8 cellular contexts compared by ENCODE assay signal in genomic region chr3:32438596-32439344, GRCh38. TPM values are rescaled to one million over a fixed set of nuclear protein-coding genes. Genes with fewer than 3 reads are reported as not detected.
DNase-seq lines count a peak whose midpoint lies in the region; ATAC-seq and TF ChIP-seq lines count a peak whose summit lies in the region.

No MANE protein-coding gene starts in this region.

- peaks cover 89% of the 10 kb centered on the region for H3K4me1 Mint-ChIP-seq in activated T-cell treated with anti-CD3 and anti-CD28 coated beads, Interleukin-2, amount 50 U/mL, for 24 hours (ENCODE audit: low read depth)
- H3K4me1 Mint-ChIP-seq in neural crest cell = peaks cover 11% of the 10 kb centered on the region

- no peak overlapping the region for H3K4me3 ChIP-seq in WERI-Rb-1 (ENCODE audit: low read depth, low read length)

- peak overlapping the region; percentile 46 for H3K4me3 Mint-ChIP-seq in activated T-cell treated with anti-CD3 and anti-CD28 coated beads, Interleukin-2, amount 50 U/mL, for 24 hours
- no peak overlapping the region for H3K4me3 Mint-ChIP-seq in neural crest cell

- H3K36me3 ChIP-seq in WERI-Rb-1 = no peaks in the 10 kb centered on the region

- peak overlapping the region; percentile 92 for H3K27ac Mint-ChIP-seq in activated T-cell treated with anti-CD3 and anti-CD28 coated beads, Interleukin-2, amount 50 U/mL, for 24 hours
- H3K27ac Mint-ChIP-seq in neural crest cell (ENCODE audit: unreplicated experiment) = peak overlapping the region; percentile 4

- no peaks in the 10 kb centered on the region for H3K27me3 Mint-ChIP-seq in activated T-cell treated with anti-CD3 and anti-CD28 coated beads, Interleukin-2, amount 50 U/mL, for 24 hours
- no peaks in the 10 kb centered on the region for H3K27me3 Mint-ChIP-seq in neural crest cell (ENCODE audit: low read depth)

- ATAC-seq in HG02763 (IDR thresholded peaks at IDR 0.05; ENCODE audit: unreplicated experiment) = peak; percentile 89

- H3K27me3 ChIP-seq in WERI-Rb-1 (ENCODE audit: insufficient read depth, low read depth, severe bottlenecking) = no peaks in the 10 kb centered on the region

- TF ChIP-seq CTCF in VCaP (conservative IDR thresholded peaks at IDR 0.05) (no peak), neural crest cell (conservative IDR thresholded peaks at IDR 0.05) (no peak), WERI-Rb-1 (IDR thresholded peaks at IDR 0.05; ENCODE audit: low read depth, low read length) (no peak)

- H3K36me3 Mint-ChIP-seq in activated T-cell treated with anti-CD3 and anti-CD28 coated beads, Interleukin-2, amount 50 U/mL, for 24 hours (ENCODE audit: low read depth) = peaks cover 25% of the 10 kb centered on the region
- peaks cover 11% of the 10 kb centered on the region for H3K36me3 Mint-ChIP-seq in neural crest cell (ENCODE audit: low read depth)

- H3K9me3 Mint-ChIP-seq in activated T-cell treated with anti-CD3 and anti-CD28 coated beads, Interleukin-2, amount 50 U/mL, for 24 hours = peaks cover 3% of the 10 kb centered on the region
- H3K9me3 Mint-ChIP-seq in neural crest cell = no peaks in the 10 kb centered on the region

- no peaks in the 10 kb centered on the region for H3K9me3 ChIP-seq in WERI-Rb-1 (ENCODE audit: severe bottlenecking)

- H3K27ac ChIP-seq in VCaP (peak overlapping the region; percentile 75), WERI-Rb-1 (no peak overlapping the region)

- DNase-seq in activated T-cell treated with anti-CD3 and anti-CD28 coated beads, Interleukin-2, amount 50 U/mL, for 24 hours = no peak
- DNase-seq in activated T-cell treated with anti-CD3 and anti-CD28 coated beads for 4 hours (no peak), neural crest cell (ENCODE audit: low read depth, low spot score) (no peak), WERI-Rb-1 (no peak), NCI-H1092 (lab: John Stamatoyannopoulos, UW) (no peak), DMS53 (lab: John Stamatoyannopoulos, UW) (no peak)

RNA-seq across cellular contexts. Expression of gene CMTM7, which starts 47.1 kb away (rescaled TPM):
- 37.4 and 38.0 TPM in 2 replicates for total RNA-seq in neural crest cell
